In the genomic region with DNA sequence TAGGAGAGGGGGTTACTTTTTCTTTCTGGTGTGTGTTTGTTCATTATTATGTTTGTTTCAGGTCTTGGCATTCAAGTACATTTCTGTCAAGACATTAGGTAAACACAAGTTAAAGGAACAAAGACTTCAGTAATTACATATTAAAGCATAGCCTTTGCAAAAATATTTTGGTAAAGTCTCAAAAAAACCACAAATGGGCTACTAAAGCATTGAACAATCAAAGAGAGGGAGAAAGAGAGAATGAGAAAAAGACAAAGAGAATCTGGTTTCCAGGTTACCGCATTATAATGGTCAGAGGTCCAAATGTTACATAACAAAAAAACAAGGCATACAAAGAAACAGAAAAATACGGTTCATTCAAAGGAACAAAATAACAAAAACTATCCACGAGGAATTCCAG, we compare ENCODE assay signal across 31 cellular contexts.
"Had no signal": no experiment of that assay in that cellular context is flagged by ENCODE, and none has a peak within 500 bp of the region (broad histone marks: within the 10 kb centered on the region; RNA-seq: fewer than 3 reads in every experiment).

No MANE protein-coding gene starts in this region.

- H3K9me3 ChIP-seq: gastrocnemius medialis had no signal

- H3K36me3 ChIP-seq: brain microvascular endothelial cell, gastrocnemius medialis, heart left ventricle had no signal

- H3K27ac ChIP-seq: brain microvascular endothelial cell, coronary artery, dorsolateral prefrontal cortex, gastrocnemius medialis, heart left ventricle had no signal

- H3K4me3 ChIP-seq: coronary artery, dorsolateral prefrontal cortex, gastrocnemius medialis, heart left ventricle had no signal

- H3K27ac Mint-ChIP-seq: activated CD4-positive, alpha-beta memory T cell treated with anti-CD3 and anti-CD28 coated beads for 36 hours; activated CD4-positive, alpha-beta T cell treated with anti-CD3 and anti-CD28 coated beads for 36 hours; activated CD4-positive, alpha-beta T cell treated with anti-CD3 and anti-CD28 coated beads, Interleukin-2, amount 10 ng/mL, durations not matched to agents 24 days and 14 days; activated CD8-positive, alpha-beta memory T cell treated with anti-CD3 and anti-CD28 coated beads, Interleukin-2, amount 10 ng/mL, durations not matched to agents 7 days and 5 days; activated CD8-positive, alpha-beta T cell treated with anti-CD3 and anti-CD28 coated beads, Interleukin-2, amount 10 ng/mL, durations not matched to agents 7 days and 5 days; activated naive CD8-positive, alpha-beta T cell; activated T-cell treated with anti-CD3 and anti-CD28 coated beads, Interleukin-2, amount 50 U/mL, for 72 hours; activated T-helper 17 cell treated with anti-CD3 and anti-CD28 coated beads, Interleukin-2, amount 50 U/mL, for 72 hours; dendritic cell treated with granulocyte-macrophage colony-stimulating factor and Interleukin-4, amounts not matched to agents 40 ng/mL and 50 ng/mL, for 4 days; endodermal cell had no signal

- ATAC-seq: activated CD4-positive, alpha-beta T cell treated with anti-CD3 and anti-CD28 coated beads for 36 hours; activated CD8-positive, alpha-beta memory T cell treated with anti-CD3 and anti-CD28 coated beads, Interleukin-2, amount 10 ng/mL, durations not matched to agents 7 days and 5 days; activated CD8-positive, alpha-beta T cell treated with anti-CD3 and anti-CD28 coated beads, Interleukin-2, amount 10 ng/mL, durations not matched to agents 7 days and 5 days; activated T-cell treated with anti-CD3 and anti-CD28 coated beads, Interleukin-2, amount 50 U/mL, for 72 hours; activated T-helper 17 cell treated with anti-CD3 and anti-CD28 coated beads, Interleukin-2, amount 50 U/mL, for 72 hours; esophagus mucosa; gastrocnemius medialis; heart left ventricle had no signal

- H3K27me3 Mint-ChIP-seq: activated CD4-positive, alpha-beta memory T cell treated with anti-CD3 and anti-CD28 coated beads for 36 hours; activated CD4-positive, alpha-beta T cell treated with anti-CD3 and anti-CD28 coated beads for 36 hours; activated CD4-positive, alpha-beta T cell treated with anti-CD3 and anti-CD28 coated beads, Interleukin-2, amount 10 ng/mL, durations not matched to agents 24 days and 14 days; activated CD8-positive, alpha-beta memory T cell treated with anti-CD3 and anti-CD28 coated beads, Interleukin-2, amount 10 ng/mL, durations not matched to agents 7 days and 5 days; activated naive CD8-positive, alpha-beta T cell; activated T-helper 17 cell treated with anti-CD3 and anti-CD28 coated beads, Interleukin-2, amount 50 U/mL, for 72 hours; central memory CD8-positive, alpha-beta T cell; dendritic cell treated with granulocyte-macrophage colony-stimulating factor and Interleukin-4, amounts not matched to agents 40 ng/mL and 50 ng/mL, for 4 days had no signal

- H3K27me3 ChIP-seq: brain microvascular endothelial cell, dorsolateral prefrontal cortex, gastrocnemius medialis, heart left ventricle had no signal

- H3K4me1 Mint-ChIP-seq: activated CD4-positive, alpha-beta T cell treated with anti-CD3 and anti-CD28 coated beads for 36 hours; activated CD4-positive, alpha-beta T cell treated with anti-CD3 and anti-CD28 coated beads, Interleukin-2, amount 10 ng/mL, durations not matched to agents 24 days and 14 days; activated CD8-positive, alpha-beta memory T cell treated with anti-CD3 and anti-CD28 coated beads, Interleukin-2, amount 10 ng/mL, durations not matched to agents 7 days and 5 days; activated T-helper 17 cell treated with anti-CD3 and anti-CD28 coated beads, Interleukin-2, amount 50 U/mL, for 72 hours; central memory CD8-positive, alpha-beta T cell had no signal

- H3K4me1 ChIP-seq: gastrocnemius medialis, heart left ventricle had no signal

- H3K36me3 Mint-ChIP-seq: activated CD4-positive, alpha-beta memory T cell treated with anti-CD3 and anti-CD28 coated beads for 36 hours; activated CD8-positive, alpha-beta memory T cell treated with anti-CD3 and anti-CD28 coated beads, Interleukin-2, amount 10 ng/mL, durations not matched to agents 7 days and 5 days; activated naive CD8-positive, alpha-beta T cell had no signal

- DNase-seq: activated CD4-positive, alpha-beta memory T cell treated with anti-CD3 and anti-CD28 coated beads for 36 hours; activated CD4-positive, alpha-beta T cell treated with anti-CD3 and anti-CD28 coated beads for 36 hours; activated CD4-positive, alpha-beta T cell treated with anti-CD3 and anti-CD28 coated beads, Interleukin-2, amount 10 ng/mL, durations not matched to agents 24 days and 14 days; activated CD4-positive, CD25-positive, alpha-beta regulatory T cell; activated CD4-positive, CD25-positive, alpha-beta regulatory T cell treated with anti-CD3 and anti-CD28 coated beads, Interleukin-2, amount 50 U/mL, for 72 hours; activated CD8-positive, alpha-beta memory T cell treated with anti-CD3 and anti-CD28 coated beads, Interleukin-2, amount 10 ng/mL, durations not matched to agents 7 days and 5 days; activated CD8-positive, alpha-beta memory T cell treated with anti-CD3 and anti-CD28 coated beads, Interleukin-2, amount 50 U/mL, for 4 hours; activated CD8-positive, alpha-beta T cell treated with anti-CD3 and anti-CD28 coated beads, Interleukin-2, amount 10 ng/mL, durations not matched to agents 7 days and 5 days; activated effector memory CD4-positive, alpha-beta T cell treated with Interleukin-2 at 50 U/mL for 16 hours; activated gamma-delta T cell treated with Interleukin-2 at 50 U/mL for 16 hours; activated naive CD4-positive, alpha-beta T cell treated with anti-CD3 and anti-CD28 coated beads, Interleukin-2, amount 50 U/mL, for 16 hours; activated naive CD4-positive, alpha-beta T cell treated with Interleukin-2 at 50 U/mL for 16 hours; activated T-cell treated with anti-CD3 and anti-CD28 coated beads, Interleukin-2, amount 50 U/mL, for 1 hour; activated T-cell treated with anti-CD3 and anti-CD28 coated beads, Interleukin-2, amount 50 U/mL, for 72 hours; amniotic stem cell; anterior cingulate cortex; brain microvascular endothelial cell; dorsolateral prefrontal cortex; effector memory CD4-positive, alpha-beta T cell; endodermal cell; foreskin fibroblast; gastrocnemius medialis; glutamatergic neuron; heart left ventricle; T-helper 2 cell had no signal

- H3K4me3 Mint-ChIP-seq: activated CD4-positive, alpha-beta memory T cell treated with anti-CD3 and anti-CD28 coated beads for 36 hours; activated CD4-positive, alpha-beta T cell treated with anti-CD3 and anti-CD28 coated beads for 36 hours; activated CD4-positive, alpha-beta T cell treated with anti-CD3 and anti-CD28 coated beads, Interleukin-2, amount 10 ng/mL, durations not matched to agents 24 days and 14 days; activated CD8-positive, alpha-beta memory T cell treated with anti-CD3 and anti-CD28 coated beads, Interleukin-2, amount 10 ng/mL, durations not matched to agents 7 days and 5 days; activated CD8-positive, alpha-beta T cell treated with anti-CD3 and anti-CD28 coated beads, Interleukin-2, amount 10 ng/mL, durations not matched to agents 7 days and 5 days; activated naive CD8-positive, alpha-beta T cell; activated T-cell treated with anti-CD3 and anti-CD28 coated beads, Interleukin-2, amount 50 U/mL, for 72 hours; activated T-helper 17 cell treated with anti-CD3 and anti-CD28 coated beads, Interleukin-2, amount 50 U/mL, for 72 hours; central memory CD8-positive, alpha-beta T cell; dendritic cell treated with granulocyte-macrophage colony-stimulating factor and Interleukin-4, amounts not matched to agents 40 ng/mL and 50 ng/mL, for 4 days; endodermal cell had no signal
